ENCODE assay signal across 19 cellular contexts in the genomic region with DNA sequence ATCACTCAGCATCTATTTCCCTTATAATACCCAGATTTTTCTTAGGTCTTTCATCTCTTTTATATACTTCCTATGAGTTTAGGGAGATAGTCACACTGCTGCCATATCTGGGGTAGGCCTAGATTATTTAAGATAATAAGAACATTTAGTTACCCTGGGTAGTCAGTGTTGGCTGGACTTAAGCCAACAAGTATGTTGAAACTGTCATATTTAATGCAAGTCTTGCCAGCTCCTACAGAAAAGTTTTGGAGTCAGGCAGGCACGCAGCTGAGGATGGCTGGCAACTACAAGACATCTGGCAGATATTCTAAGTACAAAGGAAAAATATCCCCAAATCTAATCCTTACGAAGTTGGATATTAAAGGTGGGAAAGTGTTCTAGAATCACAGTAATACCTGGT.
A peak's percentile ranks its signal among the peaks of the same experiment; 100 is the strongest.
DNase-seq lines count a peak whose midpoint lies in the region; ATAC-seq, FAIRE-seq and TF ChIP-seq lines count a peak whose summit lies in the region.
"Had no signal": no experiment of that assay in that cellular context is flagged by ENCODE, and none has a peak within 500 bp of the region (broad histone marks: within the 10 kb centered on the region; RNA-seq: fewer than 3 reads in every experiment).

No MANE protein-coding gene starts in this region.

- FAIRE-seq in urothelium cell line (lab: Jason Lieb, UNC) = no peak
- FAIRE-seq: GM12878, GM19239 had no signal

- DNase-seq in NCI-H2107 treated with DMSO at 0.1 percent for 48 hours (lab: John Stamatoyannopoulos, UW; ENCODE audit: unreplicated experiment) (peak; percentile 1), NCI-H2107 (lab: John Stamatoyannopoulos, UW) (no peak), amniotic epithelial cell (ENCODE audit: low read depth) (peak; percentile 21), fibroblast of mammary gland (ENCODE audit: low read depth) (peak; percentile 21), skeletal muscle cell (ENCODE audit: low read depth) (peak; percentile 12), hepatic stellate cell (ENCODE audit: low spot score) (no peak), urothelium cell line (ENCODE audit: low spot score) (no peak)
- DNase-seq: 8988T, DMS153, Kasumi-1, MM.1S, NCI-H1092, NCI-H1436 treated with DMSO at 0.1 percent for 48 hours, NCI-H2029 treated with DMSO at 0.1 percent for 48 hours, NCI-H774 had no signal

- TF ChIP-seq CTCF in fibroblast of mammary gland (conservative IDR thresholded peaks at IDR 0.05; ENCODE audit: control insufficient read depth, insufficient read depth, low read depth, low read length) = no peak

- H3K4me3 ChIP-seq in fibroblast of mammary gland (ENCODE audit: control insufficient read depth, low read depth, low read length) (no peak overlapping the region), skeletal muscle cell (ENCODE audit: low read depth, low read length) (no peak overlapping the region)
- H3K4me3 ChIP-seq: GM12878, HAP-1 had no signal

- no peak for ATAC-seq in HG02852 (IDR thresholded peaks at IDR 0.05; ENCODE audit: unreplicated experiment)
- ATAC-seq: GM12878 had no signal

Comparison
In these comparisons a context has a peak if more than half of its experiments do, and no peak if none do; other contexts are left out.
1. DNase-seq: peak in NCI-H2107 treated with DMSO at 0.1 percent for 48 hours (single experiment), amniotic epithelial cell (single experiment), fibroblast of mammary gland (single experiment) and skeletal muscle cell (single experiment); none in NCI-H2107 (single experiment), hepatic stellate cell (single experiment) and urothelium cell line (single experiment).